In the genomic region with DNA sequence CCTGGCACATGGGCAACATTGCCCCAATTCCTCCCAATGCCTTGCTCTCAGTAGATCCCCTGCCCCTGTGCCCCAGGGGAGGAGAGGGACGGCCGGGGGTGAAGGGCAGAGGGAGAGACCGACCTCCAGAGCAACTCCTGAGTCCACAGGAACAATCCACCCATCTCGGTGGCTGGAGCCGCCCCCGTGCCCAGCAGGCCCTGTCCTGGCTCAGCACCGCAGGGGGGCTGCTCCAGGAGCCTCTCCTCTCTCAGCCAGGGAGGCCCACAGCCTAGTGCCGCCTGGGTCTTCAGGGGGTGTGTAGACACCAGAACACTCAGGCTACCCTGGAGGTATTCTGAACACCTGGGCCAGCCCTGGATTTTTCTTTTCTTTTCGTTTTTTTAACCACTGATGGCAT, we compare ENCODE assay signal across 3 cellular contexts.
"Had no signal": no experiment of that assay in that cellular context is flagged by ENCODE, and none has a peak within 500 bp of the region (broad histone marks: within the 10 kb centered on the region; RNA-seq: fewer than 3 reads in every experiment).

No MANE protein-coding gene starts in this region.

- H3K4me3 ChIP-seq: GM12878 had no signal

- ATAC-seq: GM12878 had no signal

- DNase-seq: GDM1, GF-D8 had no signal
